In the genomic region with DNA sequence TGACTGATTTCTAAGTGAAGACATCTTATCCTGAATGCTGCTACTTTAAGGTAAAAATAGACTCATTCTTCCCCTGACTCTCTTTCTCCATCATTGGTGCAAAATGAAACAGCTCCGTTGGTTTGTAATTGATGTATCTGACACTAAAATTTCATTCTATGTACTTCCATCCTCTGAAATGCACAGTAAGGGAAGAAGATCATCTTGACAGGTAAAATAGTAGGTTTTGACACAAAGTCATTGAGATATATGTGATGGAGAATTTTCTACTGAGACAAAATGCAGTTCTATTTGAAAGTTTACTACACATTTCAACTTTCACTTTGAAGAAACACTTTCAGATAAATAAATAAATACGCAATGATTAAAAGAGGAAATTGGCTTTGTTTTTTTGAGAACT, we compare ENCODE assay signal across 37 cellular contexts.
"Had no signal": no experiment of that assay in that cellular context is flagged by ENCODE, and none has a peak within 500 bp of the region (broad histone marks: within the 10 kb centered on the region; RNA-seq: fewer than 3 reads in every experiment).

No MANE protein-coding gene starts in this region.

- H3K4me1 ChIP-seq: body of pancreas, breast epithelium had no signal

- H3K36me3 ChIP-seq: adrenal gland, brain microvascular endothelial cell, breast epithelium, WERI-Rb-1 had no signal

- ATAC-seq: activated CD4-positive, CD25-positive, alpha-beta regulatory T cell treated with anti-CD3 and anti-CD28 coated beads, Interleukin-2, amount 50 U/mL, for 24 hours; activated CD8-positive, alpha-beta T cell treated with anti-CD3 and anti-CD28 coated beads for 36 hours; activated naive CD4-positive, alpha-beta T cell treated with anti-CD3 and anti-CD28 coated beads, Interleukin-2, amount 50 U/mL, for 72 hours; activated T-cell treated with anti-CD3 and anti-CD28 coated beads, Interleukin-2, amount 50 U/mL, for 4 hours; activated T-cell treated with anti-CD3 and anti-CD28 coated beads, Interleukin-2, amount 50 U/mL, for 72 hours; activated T-helper 17 cell treated with anti-CD3 and anti-CD28 coated beads, Interleukin-2, amount 50 U/mL, for 72 hours; body of pancreas; WTC11 had no signal

- H3K27ac Mint-ChIP-seq: activated CD4-positive, alpha-beta memory T cell treated with anti-CD3 and anti-CD28 coated beads for 36 hours; activated CD4-positive, alpha-beta T cell treated with anti-CD3 and anti-CD28 coated beads, Interleukin-2, amount 10 ng/mL, durations not matched to agents 24 days and 14 days; activated CD8-positive, alpha-beta T cell treated with anti-CD3 and anti-CD28 coated beads for 36 hours; activated naive CD4-positive, alpha-beta T cell treated with anti-CD3 and anti-CD28 coated beads for 36 hours; activated naive CD4-positive, alpha-beta T cell treated with anti-CD3 and anti-CD28 coated beads, Interleukin-2, amount 50 U/mL, for 72 hours; activated naive CD8-positive, alpha-beta T cell treated with anti-CD3 and anti-CD28 coated beads for 36 hours; activated T-cell treated with anti-CD3 and anti-CD28 coated beads, Interleukin-2, amount 50 U/mL, for 72 hours; activated T-helper 1 cell treated with anti-CD3 and anti-CD28 coated beads, Interleukin-12 subunit alpha, Interleukin-12 subunit beta, Interleukin-2, Interleukin-4 antibody, amounts not matched to agents 30 ng/mL and 10 ng/mL and 1 ng/mL, durations not matched to agents 14 hours and 24 hours and 36 hours; activated T-helper 17 cell treated with anti-CD3 and anti-CD28 coated beads, Interleukin-2, amount 50 U/mL, for 72 hours; T-helper 1 cell treated with Interleukin-12 subunit alpha and Interleukin-12 subunit beta and Interleukin-4 antibody, amounts not matched to agents 30 μg/mL and 1 μg/mL, for 36 hours; T-helper 2 cell treated with Interferon-gamma antibody and Interleukin-4, amounts not matched to agents 5 μg/mL and 100 μg/mL, for 36 hours; WTC11 had no signal

- DNase-seq: activated CD4-positive, alpha-beta memory T cell treated with anti-CD3 and anti-CD28 coated beads for 36 hours; activated CD4-positive, alpha-beta T cell treated with anti-CD3 and anti-CD28 coated beads for 1 hour; activated CD4-positive, alpha-beta T cell treated with anti-CD3 and anti-CD28 coated beads for 4 hours; activated CD4-positive, alpha-beta T cell treated with anti-CD3 and anti-CD28 coated beads, Interleukin-2, amount 10 ng/mL, durations not matched to agents 24 days and 14 days; activated CD4-positive, alpha-beta T cell treated with anti-CD3 and anti-CD28 coated beads, Interleukin-2, amount 50 U/mL, for 1 hour; activated CD4-positive, alpha-beta T cell treated with anti-CD3 and anti-CD28 coated beads, Interleukin-2, amount 50 U/mL, for 4 hours; activated CD4-positive, CD25-positive, alpha-beta regulatory T cell; activated CD8-positive, alpha-beta memory T cell treated with anti-CD3 and anti-CD28 coated beads, Interleukin-2, amount 50 U/mL, for 4 hours; activated CD8-positive, alpha-beta T cell treated with anti-CD3 and anti-CD28 coated beads for 36 hours; activated effector memory CD4-positive, alpha-beta T cell treated with anti-CD3 and anti-CD28 coated beads, Interleukin-2, amount 50 U/mL, for 16 hours; activated gamma-delta T cell treated with Interleukin-2 at 50 U/mL for 16 hours; activated naive CD4-positive, alpha-beta T cell; activated naive CD4-positive, alpha-beta T cell treated with anti-CD3 and anti-CD28 coated beads for 36 hours; activated naive CD4-positive, alpha-beta T cell treated with anti-CD3 and anti-CD28 coated beads, Interleukin-2, amount 50 U/mL, for 16 hours; activated naive CD8-positive, alpha-beta T cell treated with anti-CD3 and anti-CD28 coated beads for 36 hours; activated T-cell treated with anti-CD3 and anti-CD28 coated beads for 4 hours; activated T-cell treated with anti-CD3 and anti-CD28 coated beads, Interleukin-2, amount 50 U/mL, for 1 hour; activated T-cell treated with anti-CD3 and anti-CD28 coated beads, Interleukin-2, amount 50 U/mL, for 4 hours; activated T-cell treated with anti-CD3 and anti-CD28 coated beads, Interleukin-2, amount 50 U/mL, for 72 hours; adrenal gland; amniotic stem cell; aorta; body of pancreas; brain microvascular endothelial cell; central memory CD4-positive, alpha-beta T cell; T-helper 1 cell; T-helper 2 cell; T-helper 9 cell; WERI-Rb-1 had no signal

- H3K27me3 Mint-ChIP-seq: activated CD4-positive, alpha-beta memory T cell treated with anti-CD3 and anti-CD28 coated beads for 36 hours; activated CD4-positive, alpha-beta T cell treated with anti-CD3 and anti-CD28 coated beads, Interleukin-2, amount 10 ng/mL, durations not matched to agents 24 days and 14 days; activated CD8-positive, alpha-beta T cell treated with anti-CD3 and anti-CD28 coated beads for 36 hours; activated naive CD8-positive, alpha-beta T cell treated with anti-CD3 and anti-CD28 coated beads for 36 hours; activated T-helper 17 cell treated with anti-CD3 and anti-CD28 coated beads, Interleukin-2, amount 50 U/mL, for 72 hours had no signal

- H3K9me3 Mint-ChIP-seq: activated CD4-positive, alpha-beta memory T cell treated with anti-CD3 and anti-CD28 coated beads for 36 hours; activated CD4-positive, alpha-beta T cell treated with anti-CD3 and anti-CD28 coated beads, Interleukin-2, amount 10 ng/mL, durations not matched to agents 24 days and 14 days; activated CD8-positive, alpha-beta T cell treated with anti-CD3 and anti-CD28 coated beads for 36 hours; activated naive CD4-positive, alpha-beta T cell treated with anti-CD3 and anti-CD28 coated beads for 36 hours; activated naive CD4-positive, alpha-beta T cell treated with anti-CD3 and anti-CD28 coated beads, Interleukin-2, amount 50 U/mL, for 72 hours; activated naive CD8-positive, alpha-beta T cell treated with anti-CD3 and anti-CD28 coated beads for 36 hours; activated T-cell treated with anti-CD3 and anti-CD28 coated beads, Interleukin-2, amount 50 U/mL, for 4 hours; activated T-cell treated with anti-CD3 and anti-CD28 coated beads, Interleukin-2, amount 50 U/mL, for 72 hours; activated T-helper 1 cell treated with anti-CD3 and anti-CD28 coated beads, Interleukin-12 subunit alpha, Interleukin-12 subunit beta, Interleukin-2, Interleukin-4 antibody, amounts not matched to agents 30 ng/mL and 10 ng/mL and 1 ng/mL, durations not matched to agents 14 hours and 24 hours and 36 hours; activated T-helper 17 cell treated with anti-CD3 and anti-CD28 coated beads, Interleukin-2, amount 50 U/mL, for 72 hours; T-helper 1 cell treated with Interleukin-12 subunit alpha and Interleukin-12 subunit beta and Interleukin-4 antibody, amounts not matched to agents 30 μg/mL and 1 μg/mL, for 36 hours; T-helper 2 cell treated with Interferon-gamma antibody and Interleukin-4, amounts not matched to agents 5 μg/mL and 100 μg/mL, for 36 hours; WTC11 had no signal

- H3K4me1 Mint-ChIP-seq: activated CD4-positive, alpha-beta T cell treated with anti-CD3 and anti-CD28 coated beads, Interleukin-2, amount 10 ng/mL, durations not matched to agents 24 days and 14 days; activated naive CD8-positive, alpha-beta T cell treated with anti-CD3 and anti-CD28 coated beads for 36 hours; activated T-helper 17 cell treated with anti-CD3 and anti-CD28 coated beads, Interleukin-2, amount 50 U/mL, for 72 hours had no signal

- H3K4me3 Mint-ChIP-seq: activated CD4-positive, alpha-beta memory T cell treated with anti-CD3 and anti-CD28 coated beads for 36 hours; activated CD4-positive, alpha-beta T cell treated with anti-CD3 and anti-CD28 coated beads, Interleukin-2, amount 10 ng/mL, durations not matched to agents 24 days and 14 days; activated CD8-positive, alpha-beta T cell treated with anti-CD3 and anti-CD28 coated beads for 36 hours; activated naive CD4-positive, alpha-beta T cell treated with anti-CD3 and anti-CD28 coated beads for 36 hours; activated naive CD8-positive, alpha-beta T cell treated with anti-CD3 and anti-CD28 coated beads for 36 hours; activated T-cell treated with anti-CD3 and anti-CD28 coated beads, Interleukin-2, amount 50 U/mL, for 4 hours; activated T-cell treated with anti-CD3 and anti-CD28 coated beads, Interleukin-2, amount 50 U/mL, for 72 hours; activated T-helper 1 cell treated with anti-CD3 and anti-CD28 coated beads, Interleukin-12 subunit alpha, Interleukin-12 subunit beta, Interleukin-2, Interleukin-4 antibody, amounts not matched to agents 30 ng/mL and 10 ng/mL and 1 ng/mL, durations not matched to agents 14 hours and 24 hours and 36 hours; activated T-helper 17 cell treated with anti-CD3 and anti-CD28 coated beads, Interleukin-2, amount 50 U/mL, for 72 hours; T-helper 1 cell treated with Interleukin-12 subunit alpha and Interleukin-12 subunit beta and Interleukin-4 antibody, amounts not matched to agents 30 μg/mL and 1 μg/mL, for 36 hours; T-helper 2 cell treated with Interferon-gamma antibody and Interleukin-4, amounts not matched to agents 5 μg/mL and 100 μg/mL, for 36 hours; WTC11 had no signal

- H3K27me3 ChIP-seq: adrenal gland, body of pancreas, brain microvascular endothelial cell, breast epithelium had no signal

- H3K9me3 ChIP-seq: adrenal gland, body of pancreas, breast epithelium had no signal

- H3K36me3 Mint-ChIP-seq: activated CD4-positive, alpha-beta memory T cell treated with anti-CD3 and anti-CD28 coated beads for 36 hours; activated naive CD4-positive, alpha-beta T cell treated with anti-CD3 and anti-CD28 coated beads, Interleukin-2, amount 50 U/mL, for 72 hours; WTC11 had no signal

- H3K4me3 ChIP-seq: adrenal gland, body of pancreas, breast epithelium had no signal

- H3K27ac ChIP-seq: adrenal gland, body of pancreas, brain microvascular endothelial cell, breast epithelium, WERI-Rb-1 had no signal
